In genomic region chr3:157602424-157602823, GRCh38 we compare ENCODE assay signal across 8 cellular contexts.
"Had no signal": no experiment of that assay in that cellular context is flagged by ENCODE, and none has a peak within 500 bp of the region (broad histone marks: within the 10 kb centered on the region; RNA-seq: fewer than 3 reads in every experiment).

No MANE protein-coding gene starts in this region.

- ATAC-seq: HCT116 had no signal

- DNase-seq: GM23248, H7, HFFc6, Kasumi-1, KG1 had no signal

- H3K4me1 ChIP-seq: HAP-1 had no signal

- H3K27ac ChIP-seq: GM23248, HL-60 had no signal

- H3K4me3 ChIP-seq: GM23248, HAP-1 had no signal

- H3K9me3 ChIP-seq: HAP-1 had no signal

- H3K9ac ChIP-seq: GM23248 had no signal

- H2AFZ ChIP-seq: GM23248 had no signal

- H3K36me3 ChIP-seq: HAP-1 had no signal
